ENCODE assay signal across 24 cellular contexts in the genomic region with DNA sequence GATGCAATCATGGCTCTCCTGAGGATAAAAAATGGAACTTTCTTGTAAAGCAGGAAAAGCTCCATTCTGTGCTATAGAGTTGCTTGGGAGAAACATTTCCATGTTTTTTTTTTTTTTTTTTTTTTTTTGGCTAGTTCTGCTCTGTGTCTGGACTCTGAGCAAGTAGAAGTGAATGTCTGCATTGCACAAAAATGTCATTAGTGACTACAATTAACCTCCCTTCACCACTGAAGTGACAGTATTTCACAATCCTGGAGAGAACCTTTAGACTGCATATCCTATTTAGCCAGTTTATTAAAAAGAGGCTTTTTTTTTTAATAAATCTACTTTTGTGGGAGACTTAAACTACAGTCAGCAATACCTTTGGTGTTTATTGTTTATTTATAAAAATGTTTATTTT.
"Had no signal": no experiment of that assay in that cellular context is flagged by ENCODE, and none has a peak within 500 bp of the region (broad histone marks: within the 10 kb centered on the region; RNA-seq: fewer than 3 reads in every experiment).

No MANE protein-coding gene starts in this region.

- H3K4me1 ChIP-seq: esophagus squamous epithelium, foreskin keratinocyte, heart left ventricle, stomach had no signal

- H3K27me3 Mint-ChIP-seq: dendritic cell treated with granulocyte-macrophage colony-stimulating factor and Interleukin-4, amounts not matched to agents 40 ng/mL and 50 ng/mL, for 4 days; progenitor cell of endocrine pancreas had no signal

- H3K4me3 Mint-ChIP-seq: dendritic cell treated with granulocyte-macrophage colony-stimulating factor and Interleukin-4, amounts not matched to agents 40 ng/mL and 50 ng/mL, for 4 days; effector memory CD8-positive, alpha-beta T cell; natural killer cell treated with Interleukin-12 subunit alpha and Interleukin-12 subunit beta and Interleukin-15 and Interleukin-18, amount 100 ng/mL, for 72 hours; neural progenitor cell had no signal

- H3K4me2 ChIP-seq: neural progenitor cell had no signal

- H3K36me3 ChIP-seq: esophagus squamous epithelium, heart left ventricle, neural progenitor cell, ovary, stomach, thoracic aorta, transverse colon had no signal

- H3K27me3 ChIP-seq: esophagus squamous epithelium, foreskin keratinocyte, heart left ventricle, neural progenitor cell, ovary, stomach, transverse colon had no signal

- H3K27ac Mint-ChIP-seq: dendritic cell treated with granulocyte-macrophage colony-stimulating factor and Interleukin-4, amounts not matched to agents 40 ng/mL and 50 ng/mL, for 4 days; effector memory CD8-positive, alpha-beta T cell; natural killer cell treated with Interleukin-12 subunit alpha and Interleukin-12 subunit beta and Interleukin-15 and Interleukin-18, amount 100 ng/mL, for 72 hours; neural progenitor cell; progenitor cell of endocrine pancreas had no signal

- H3K9me3 Mint-ChIP-seq: dendritic cell treated with granulocyte-macrophage colony-stimulating factor and Interleukin-4, amounts not matched to agents 40 ng/mL and 50 ng/mL, for 4 days; neural progenitor cell had no signal

- H3K36me3 Mint-ChIP-seq: natural killer cell treated with Interleukin-12 subunit alpha and Interleukin-12 subunit beta and Interleukin-15 and Interleukin-18, amount 100 ng/mL, for 72 hours; neural progenitor cell had no signal

- ATAC-seq: effector memory CD8-positive, alpha-beta T cell; foreskin keratinocyte; heart left ventricle; left ventricle myocardium superior; natural killer cell treated with Interleukin-12 subunit alpha and Interleukin-12 subunit beta and Interleukin-15 and Interleukin-18, amount 100 ng/mL, for 72 hours had no signal

- H3K9me3 ChIP-seq: esophagus squamous epithelium, heart left ventricle, ovary, stomach, thoracic aorta, transverse colon had no signal

- H3K27ac ChIP-seq: epithelial cell of prostate, esophagus squamous epithelium, foreskin keratinocyte, heart left ventricle, neural progenitor cell, ovary, stomach, thoracic aorta, transverse colon had no signal

- H2AFZ ChIP-seq: neural progenitor cell had no signal

- H3K4me3 ChIP-seq: esophagus squamous epithelium, heart left ventricle, lung, neural progenitor cell, ovary, stomach, thoracic aorta, transverse colon had no signal

- DNase-seq: effector memory CD8-positive, alpha-beta T cell; esophagus squamous epithelium; foreskin keratinocyte; heart left ventricle; hippocampal formation; left colon; left ventricle myocardium superior; mesenchymal stem cell; midbrain; nucleus accumbens; ovary; small intestine; stimulated activated CD4-positive, alpha-beta T cell treated with anti-CD3 and anti-CD28 coated beads, Interleukin-12 subunit alpha, Interleukin-12 subunit beta, amount 100 ng/mL, for 4 hours; stimulated activated naive CD4-positive, alpha-beta T cell; stomach; substantia nigra; transverse colon had no signal
